ENCODE assay signal across 10 cellular contexts in genomic region chr4:188781655-188782054, GRCh38.
A peak's percentile ranks its signal among the peaks of the same experiment; 100 is the strongest.
DNase-seq lines count a peak whose midpoint lies in the region; ATAC-seq, FAIRE-seq and TF ChIP-seq lines count a peak whose summit lies in the region.
"Had no signal": no experiment of that assay in that cellular context is flagged by ENCODE, and none has a peak within 500 bp of the region (broad histone marks: within the 10 kb centered on the region; RNA-seq: fewer than 3 reads in every experiment).

No MANE protein-coding gene starts in this region.

- POLR2A ChIA-PET in CD4-positive, alpha-beta memory T cell (lab: Charles Lee; ENCODE audit: partially characterized antibody): no interaction called here

- ATAC-seq in left lung (peak; percentile 39), HG02623 (IDR thresholded peaks at IDR 0.05; ENCODE audit: unreplicated experiment) (no peak)
- ATAC-seq: activated naive CD4-positive, alpha-beta T cell treated with anti-CD3 and anti-CD28 coated beads, Interleukin-2, amount 50 U/mL, for 72 hours had no signal

- intact Hi-C loops in left lung (cut with DNase I): no loop called here
- intact Hi-C loops in CD4-positive, alpha-beta memory T cell (cut with micrococcal nuclease): no loop called here

- CTCF ChIA-PET in CD4-positive, alpha-beta memory T cell (lab: Charles Lee; ENCODE audit: partially characterized antibody): no interaction called here

- peak overlapping the region; percentile 91 for H3K27ac Mint-ChIP-seq in astrocyte (ENCODE audit: unreplicated experiment)
- H3K27ac Mint-ChIP-seq in CD4-positive, alpha-beta memory T cell: no peak overlapping the region
- H3K27ac Mint-ChIP-seq: activated naive CD4-positive, alpha-beta T cell treated with anti-CD3 and anti-CD28 coated beads, Interleukin-2, amount 50 U/mL, for 72 hours had no signal

- no peak overlapping the region for H3K9ac ChIP-seq in astrocyte (ENCODE audit: low read length)

- TF ChIP-seq CTCF in AG09309 (IDR thresholded peaks at IDR 0.05; ENCODE audit: control insufficient read depth, insufficient read depth, low read depth, low read length, missing control alignments) (peak; percentile 47), astrocyte (IDR thresholded peaks at IDR 0.05; ENCODE audit: insufficient read depth, low read depth, low read length) (no peak), left lung (IDR thresholded peaks at IDR 0.05) (no peak)

- no peaks in the 10 kb centered on the region for H3K27me3 Mint-ChIP-seq in astrocyte (ENCODE audit: low read depth, unreplicated experiment)
- no peaks in the 10 kb centered on the region for H3K27me3 Mint-ChIP-seq in CD4-positive, alpha-beta memory T cell

- H3K79me2 ChIP-seq in astrocyte (ENCODE audit: insufficient read depth, low read length): no peaks in the 10 kb centered on the region

- no peak overlapping the region for H3K4me2 ChIP-seq in astrocyte (ENCODE audit: low read length)

- H3K4me3 ChIP-seq in AG09309 (ENCODE audit: control insufficient read depth, low read depth, low read length) (no peak overlapping the region), astrocyte (ENCODE audit: insufficient read depth, low read depth, low read length) (no peak overlapping the region), left lung (no peak overlapping the region)
- H3K4me3 ChIP-seq in CD4-positive, alpha-beta memory T cell (ENCODE audit: low read length in 2 of 2): no peak overlapping the region

- no peaks in the 10 kb centered on the region for H3K36me3 Mint-ChIP-seq in astrocyte (ENCODE audit: low read depth, unreplicated experiment)
- no peaks in the 10 kb centered on the region for H3K36me3 Mint-ChIP-seq in CD4-positive, alpha-beta memory T cell
- H3K36me3 Mint-ChIP-seq: activated naive CD4-positive, alpha-beta T cell treated with anti-CD3 and anti-CD28 coated beads, Interleukin-2, amount 50 U/mL, for 72 hours had no signal

- no peaks in the 10 kb centered on the region for H3K36me3 ChIP-seq in astrocyte (ENCODE audit: insufficient read depth, low read length)
- H3K36me3 ChIP-seq in left lung: no peaks in the 10 kb centered on the region
- H3K36me3 ChIP-seq in CD4-positive, alpha-beta memory T cell (ENCODE audit: insufficient read depth, low read length): no peaks in the 10 kb centered on the region

- TF ChIP-seq EP300 in Ishikawa (IDR thresholded peaks at IDR 0.05; ENCODE audit: borderline replicate concordance): no peak

- no peak overlapping the region for H2AFZ ChIP-seq in astrocyte (ENCODE audit: low read depth, low read length)

- no peak for FAIRE-seq in astrocyte (lab: Jason Lieb, UNC)

- DNase-seq in AG09309 (ENCODE audit: low read depth) (no peak), astrocyte (ENCODE audit: low read depth) (no peak), left lung (no peak), DMS153 (lab: John Stamatoyannopoulos, UW) (no peak), OCI-M2 (lab: John Stamatoyannopoulos, UW; ENCODE audit: unreplicated experiment) (no peak)
- DNase-seq in CD4-positive, alpha-beta memory T cell: no peak
- DNase-seq: DND-41 had no signal

- H3K9me3 Mint-ChIP-seq in astrocyte (ENCODE audit: unreplicated experiment): no peaks in the 10 kb centered on the region
- peaks cover 0 to 16% (median 3%) of the 10 kb centered on the region in 8 donors for H3K9me3 Mint-ChIP-seq in CD4-positive, alpha-beta memory T cell

- H3K4me1 Mint-ChIP-seq in astrocyte (ENCODE audit: low read depth, unreplicated experiment): peaks cover 42% of the 10 kb centered on the region
- H3K4me1 Mint-ChIP-seq in CD4-positive, alpha-beta memory T cell: no peaks in the 10 kb centered on the region

- no peaks in the 10 kb centered on the region for H3K4me1 ChIP-seq in astrocyte (ENCODE audit: insufficient read depth, low read length)
- no peaks in the 10 kb centered on the region for H3K4me1 ChIP-seq in left lung
- no peaks in the 10 kb centered on the region for H3K4me1 ChIP-seq in CD4-positive, alpha-beta memory T cell (ENCODE audit: insufficient read depth, low read length)

- H3K4me3 Mint-ChIP-seq in astrocyte (ENCODE audit: unreplicated experiment): no peak overlapping the region
- H3K4me3 Mint-ChIP-seq in CD4-positive, alpha-beta memory T cell: no peak overlapping the region

- H3K27ac ChIP-seq in astrocyte (ENCODE audit: low read depth, low read length) (no peak overlapping the region), left lung (no peak overlapping the region)
- H3K27ac ChIP-seq in CD4-positive, alpha-beta memory T cell (ENCODE audit: low read depth, low read length): no peak overlapping the region

- H3K9me3 ChIP-seq in astrocyte (ENCODE audit: insufficient read depth, low read depth, low read length): no peaks in the 10 kb centered on the region
- H3K9me3 ChIP-seq in left lung: no peaks in the 10 kb centered on the region
- no peaks in the 10 kb centered on the region for H3K9me3 ChIP-seq in CD4-positive, alpha-beta memory T cell (ENCODE audit: control insufficient read depth in 1 of 2, low read length in 2 of 2)

- H3K27me3 ChIP-seq in astrocyte (ENCODE audit: insufficient read depth, low read length) (no peaks in the 10 kb centered on the region), left lung (no peaks in the 10 kb centered on the region)
- H3K27me3 ChIP-seq in CD4-positive, alpha-beta memory T cell (ENCODE audit: insufficient read depth, low read length): no peaks in the 10 kb centered on the region

- TF ChIP-seq RAD21 in Ishikawa (IDR thresholded peaks at IDR 0.05; ENCODE audit: low read depth): peak; percentile 48; the same call in 1 of the 2 replicates

- H4K20me1 ChIP-seq in astrocyte (ENCODE audit: insufficient read depth, low read length): no peaks in the 10 kb centered on the region

TF ChIP-seq in Ishikawa, 13 proteins besides CTCF, POLR2A, EP300 and RAD21:
- no peak for TF ChIP-seq TAF1 (IDR thresholded peaks at IDR 0.05; ENCODE audit: low read depth)
- no peak for TF ChIP-seq EGR1 (IDR thresholded peaks at IDR 0.05)
- TF ChIP-seq YY1 (IDR thresholded peaks at IDR 0.05; ENCODE audit: low read depth): no peak
- TF ChIP-seq TEAD4 (IDR thresholded peaks at IDR 0.05): no peak
- no peak for TF ChIP-seq CREB1 (IDR thresholded peaks at IDR 0.05; ENCODE audit: low read depth)
- TF ChIP-seq REST (IDR thresholded peaks at IDR 0.05; ENCODE audit: low read depth): no peak
- no peak for TF ChIP-seq ZBTB7A (IDR thresholded peaks at IDR 0.05; ENCODE audit: low read depth)
- TF ChIP-seq NFIC (IDR thresholded peaks at IDR 0.05): no peak
- TF ChIP-seq USF1 (IDR thresholded peaks at IDR 0.05): no peak
- no peak for TF ChIP-seq FOXM1 (IDR thresholded peaks at IDR 0.05; ENCODE audit: borderline replicate concordance, low read depth)
- no peak for TF ChIP-seq CEBPB (IDR thresholded peaks at IDR 0.05)
